In genomic region chr9:72415948-72416347, GRCh38 we compare ENCODE assay signal across 3 cellular contexts.
TF ChIP-seq lines count a peak whose summit lies in the region.

No MANE protein-coding gene starts in this region.

TF ChIP-seq in HepG2, 621 proteins besides CTCF, POLR2A, EP300 and RAD21:
- TF ChIP-seq CERS6 (CRISPR knock-in tag; IDR thresholded peaks at IDR 0.05) (no peak), CEBPB (IDR thresholded peaks at IDR 0.05; ENCODE audit: borderline replicate concordance, low read depth, low read length) (peak; percentile 16; the same call in 1 of the 2 replicates), PBX3 (CRISPR knock-in tag; IDR thresholded peaks at IDR 0.05; ENCODE audit: borderline replicate concordance) (no peak), KLF9 (CRISPR knock-in tag; IDR thresholded peaks at IDR 0.05; ENCODE audit: low read depth) (no peak), NCOA5 (CRISPR knock-in tag; IDR thresholded peaks at IDR 0.05) (no peak), MBNL3 (CRISPR knock-in tag; conservative IDR thresholded peaks at IDR 0.05) (no peak), NBN (conservative IDR thresholded peaks at IDR 0.05) (no peak), KMT2A (CRISPR knock-in tag; IDR thresholded peaks at IDR 0.05) (no peak)

TF ChIP-seq in GM12891, 5 proteins besides CTCF, POLR2A, EP300 and RAD21:
- no peak for TF ChIP-seq SPI1 (IDR thresholded peaks at IDR 0.05; ENCODE audit: low read depth, low read length)
- no peak for TF ChIP-seq TAF1 (IDR thresholded peaks at IDR 0.05; ENCODE audit: low read depth, low read length)
- TF ChIP-seq POLR2AphosphoS5 (IDR thresholded peaks at IDR 0.05; ENCODE audit: low read depth, low read length), result no peak
- TF ChIP-seq PAX5 (IDR thresholded peaks at IDR 0.05; ENCODE audit: insufficient read depth, low read length, severe bottlenecking), result no peak
- no peak for TF ChIP-seq POU2F2 (IDR thresholded peaks at IDR 0.05; ENCODE audit: low read depth, low read length)

TF ChIP-seq in GM12878, 131 proteins besides CTCF, POLR2A, EP300 and RAD21:
- no peak for TF ChIP-seq ZBED1 (IDR thresholded peaks at IDR 0.05; ENCODE audit: borderline replicate concordance)
- TF ChIP-seq HDAC6 (IDR thresholded peaks at IDR 0.05; ENCODE audit: unreplicated experiment), result no peak
- TF ChIP-seq IRF3 (IDR thresholded peaks at IDR 0.05), result no peak
- TF ChIP-seq GATAD2B (conservative IDR thresholded peaks at IDR 0.05; ENCODE audit: low read depth), result no peak
